ENCODE assay signal across 1 cellular context in the genomic region with DNA sequence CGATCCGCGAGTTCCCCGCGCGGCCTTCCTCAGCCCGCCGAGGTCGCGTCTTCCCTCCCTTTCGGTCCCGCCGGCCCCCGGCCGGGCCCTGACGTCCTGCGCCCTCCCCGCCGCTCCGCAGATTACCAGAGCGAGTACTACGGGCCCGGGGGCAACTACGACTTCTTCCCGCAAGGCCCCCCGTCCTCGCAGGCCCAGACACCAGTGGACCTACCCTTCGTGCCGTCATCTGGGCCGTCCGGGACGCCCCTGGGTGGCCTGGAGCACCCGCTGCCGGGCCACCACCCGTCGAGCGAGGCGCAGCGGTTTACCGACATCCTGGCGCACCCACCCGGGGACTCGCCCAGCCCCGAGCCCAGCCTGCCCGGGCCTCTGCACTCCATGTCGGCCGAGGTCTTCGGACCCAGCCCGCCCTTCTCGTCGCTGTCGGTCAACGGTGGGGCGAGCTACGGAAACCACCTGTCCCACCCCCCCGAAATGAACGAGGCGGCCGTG.
TF ChIP-seq lines count a peak whose summit lies in the region.

No MANE protein-coding gene starts in this region.

TF ChIP-seq in WTC11, 78 proteins besides CTCF, POLR2A, EP300 and RAD21:
- TF ChIP-seq, protein P1, sequence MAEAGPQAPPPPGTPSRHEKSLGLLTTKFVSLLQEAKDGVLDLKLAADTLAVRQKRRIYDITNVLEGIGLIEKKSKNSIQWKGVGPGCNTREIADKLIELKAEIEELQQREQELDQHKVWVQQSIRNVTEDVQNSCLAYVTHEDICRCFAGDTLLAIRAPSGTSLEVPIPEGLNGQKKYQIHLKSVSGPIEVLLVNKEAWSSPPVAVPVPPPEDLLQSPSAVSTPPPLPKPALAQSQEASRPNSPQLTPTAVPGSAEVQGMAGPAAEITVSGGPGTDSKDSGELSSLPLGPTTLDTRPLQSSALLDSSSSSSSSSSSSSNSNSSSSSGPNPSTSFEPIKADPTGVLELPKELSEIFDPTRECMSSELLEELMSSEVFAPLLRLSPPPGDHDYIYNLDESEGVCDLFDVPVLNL (CRISPR knock-in tag; IDR thresholded peaks at IDR 0.05; ENCODE audit: borderline replicate concordance, low read depth): no peak
- TF ChIP-seq, protein P2, sequence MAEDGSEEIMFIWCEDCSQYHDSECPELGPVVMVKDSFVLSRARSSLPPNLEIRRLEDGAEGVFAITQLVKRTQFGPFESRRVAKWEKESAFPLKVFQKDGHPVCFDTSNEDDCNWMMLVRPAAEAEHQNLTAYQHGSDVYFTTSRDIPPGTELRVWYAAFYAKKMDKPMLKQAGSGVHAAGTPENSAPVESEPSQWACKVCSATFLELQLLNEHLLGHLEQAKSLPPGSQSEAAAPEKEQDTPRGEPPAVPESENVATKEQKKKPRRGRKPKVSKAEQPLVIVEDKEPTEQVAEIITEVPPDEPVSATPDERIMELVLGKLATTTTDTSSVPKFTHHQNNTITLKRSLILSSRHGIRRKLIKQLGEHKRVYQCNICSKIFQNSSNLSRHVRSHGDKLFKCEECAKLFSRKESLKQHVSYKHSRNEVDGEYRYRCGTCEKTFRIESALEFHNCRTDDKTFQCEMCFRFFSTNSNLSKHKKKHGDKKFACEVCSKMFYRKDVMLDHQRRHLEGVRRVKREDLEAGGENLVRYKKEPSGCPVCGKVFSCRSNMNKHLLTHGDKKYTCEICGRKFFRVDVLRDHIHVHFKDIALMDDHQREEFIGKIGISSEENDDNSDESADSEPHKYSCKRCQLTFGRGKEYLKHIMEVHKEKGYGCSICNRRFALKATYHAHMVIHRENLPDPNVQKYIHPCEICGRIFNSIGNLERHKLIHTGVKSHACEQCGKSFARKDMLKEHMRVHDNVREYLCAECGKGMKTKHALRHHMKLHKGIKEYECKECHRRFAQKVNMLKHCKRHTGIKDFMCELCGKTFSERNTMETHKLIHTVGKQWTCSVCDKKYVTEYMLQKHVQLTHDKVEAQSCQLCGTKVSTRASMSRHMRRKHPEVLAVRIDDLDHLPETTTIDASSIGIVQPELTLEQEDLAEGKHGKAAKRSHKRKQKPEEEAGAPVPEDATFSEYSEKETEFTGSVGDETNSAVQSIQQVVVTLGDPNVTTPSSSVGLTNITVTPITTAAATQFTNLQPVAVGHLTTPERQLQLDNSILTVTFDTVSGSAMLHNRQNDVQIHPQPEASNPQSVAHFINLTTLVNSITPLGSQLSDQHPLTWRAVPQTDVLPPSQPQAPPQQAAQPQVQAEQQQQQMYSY (CRISPR knock-in tag; IDR thresholded peaks at IDR 0.05): no peak
- TF ChIP-seq KAT7 (CRISPR knock-in tag; IDR thresholded peaks at IDR 0.05; ENCODE audit: borderline replicate concordance) (no peak), ZNF423 (CRISPR knock-in tag; IDR thresholded peaks at IDR 0.05) (peak; percentile 58)
